Comparison of ENCODE assay signal across 1 cellular context in genomic region chr18:76503595-76503994, GRCh38.
TF ChIP-seq lines count a peak whose summit lies in the region.

No MANE protein-coding gene starts in this region.

TF ChIP-seq in WTC11, 78 proteins besides CTCF, POLR2A, EP300 and RAD21 (continued from another document):
- TF ChIP-seq RORB (CRISPR knock-in tag; IDR thresholded peaks at IDR 0.05) (no peak), ELF4 (CRISPR knock-in tag; IDR thresholded peaks at IDR 0.05; ENCODE audit: low read depth) (no peak), TP53 (CRISPR knock-in tag; IDR thresholded peaks at IDR 0.05) (no peak), CREB1 (CRISPR knock-in tag; IDR thresholded peaks at IDR 0.05) (no peak)
